Comparison of ENCODE assay signal across 8 cellular contexts in the genomic region with DNA sequence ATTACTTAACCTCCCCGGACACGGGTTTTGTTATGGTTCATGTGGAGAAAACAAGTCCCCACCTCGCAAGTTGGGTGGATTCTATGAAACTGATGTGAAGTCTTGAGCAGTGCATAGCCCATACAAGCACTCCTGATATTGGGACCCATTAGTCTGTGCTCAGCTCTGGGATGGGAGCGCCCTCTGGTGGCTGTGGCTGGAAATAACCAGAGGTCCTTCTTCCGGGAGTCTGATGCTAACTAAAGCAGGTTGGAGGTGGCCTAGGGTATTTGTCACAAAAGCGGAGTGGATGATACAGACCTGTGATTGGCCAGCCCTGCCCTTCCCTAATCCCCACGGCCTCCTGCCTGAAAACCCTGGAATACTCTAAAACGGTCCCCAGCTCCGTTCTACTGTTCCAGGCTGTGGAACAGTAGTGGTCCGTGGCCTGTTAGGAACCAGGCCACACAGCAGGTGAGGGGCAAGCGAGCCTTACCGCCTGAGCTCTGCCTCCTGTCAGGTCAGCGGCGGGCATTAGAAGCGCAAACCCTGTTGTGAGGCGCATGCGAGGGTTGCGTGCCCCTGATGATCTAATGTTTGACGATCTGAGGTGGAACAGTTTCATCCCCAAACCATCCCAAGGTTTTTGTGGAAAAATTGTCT. TPM values are rescaled to one million over a fixed set of nuclear protein-coding genes. Genes with fewer than 3 reads are reported as not detected.
DNase-seq lines count a peak whose midpoint lies in the region; ATAC-seq lines count a peak whose summit lies in the region.

No MANE protein-coding gene starts in this region.

- H3K27ac ChIP-seq in cingulate gyrus (ENCODE audit: low read depth, low read length): peak overlapping the region; percentile 99

- DNase-seq in Ammon's horn (ENCODE audit: low spot score) (peak; percentile 94), NCI-H510A (lab: John Stamatoyannopoulos, UW) (peak; percentile 32), left lobe of liver (ENCODE audit: low spot score) (peak; percentile 86)
- peak; percentile 85 to 95 for DNase-seq in activated CD4-positive, alpha-beta T cell treated with anti-CD3 and anti-CD28 coated beads for 4 hours
- peak; percentile 85 to 92 (median 87) for DNase-seq in stimulated activated CD4-positive, alpha-beta T cell treated with anti-CD3 and anti-CD28 coated beads, TNF-alpha, amount 100 ng/mL, for 4 hours (ENCODE audit: low read depth in 3 of 3)

- ATAC-seq in GM18873 (IDR thresholded peaks at IDR 0.05; ENCODE audit: low FRiP score, unreplicated experiment): peak; percentile 75
- peak; percentile 83 for ATAC-seq in HG03196 (IDR thresholded peaks at IDR 0.05; ENCODE audit: unreplicated experiment)
- ATAC-seq in left lobe of liver: peak; percentile 89

RNA-seq across cellular contexts. Expression of a gene that starts 6.4 kb away (rescaled TPM):
- total RNA-seq in left lobe of liver: 14.1 TPM

RNA-seq across cellular contexts. Expression of a gene that starts 20.7 kb away (rescaled TPM):
- total RNA-seq in left lobe of liver: 2.1 TPM

RNA-seq across cellular contexts. Expression of a gene that starts 40.3 kb away (rescaled TPM):
- total RNA-seq in left lobe of liver: 8.1 TPM

RNA-seq across cellular contexts. Expression of a gene that starts 54.1 kb away (rescaled TPM):
- total RNA-seq in left lobe of liver: not detected

Comparison
In these comparisons a context has a peak if more than half of its experiments do, and no peak if none do; other contexts are left out.
1. Peak in every context shown above with its lines: DNase-seq, ATAC-seq and H3K27ac ChIP-seq.
2. DNase-seq: peak in every context shown above with its lines; median percentile 94 in Ammon's horn; 90 in activated CD4-positive, alpha-beta T cell treated with anti-CD3 and anti-CD28 coated beads for 4 hours; 87 in stimulated activated CD4-positive, alpha-beta T cell treated with anti-CD3 and anti-CD28 coated beads, TNF-alpha, amount 100 ng/mL, for 4 hours; 86 in left lobe of liver; 32 in NCI-H510A.